13 cellular contexts compared by ENCODE assay signal in genomic region chr2:71929482-71929772, GRCh38.
A peak's percentile ranks its signal among the peaks of the same experiment; 100 is the strongest.
DNase-seq lines count a peak whose midpoint lies in the region; TF ChIP-seq lines count a peak whose summit lies in the region.
"Had no signal": no experiment of that assay in that cellular context is flagged by ENCODE, and none has a peak within 500 bp of the region (broad histone marks: within the 10 kb centered on the region; RNA-seq: fewer than 3 reads in every experiment).

No MANE protein-coding gene starts in this region.

- H3K27ac Mint-ChIP-seq in activated CD4-positive, alpha-beta memory T cell treated with anti-CD3 and anti-CD28 coated beads, Interleukin-2, amount 10 ng/mL, durations not matched to agents 7 days and 5 days: no peak overlapping the region
- no peak overlapping the region for H3K27ac Mint-ChIP-seq in activated CD4-positive, alpha-beta memory T cell treated with anti-CD3 and anti-CD28 coated beads for 36 hours
- H3K27ac Mint-ChIP-seq: CD4-positive, alpha-beta T cell had no signal

- no peak for TF ChIP-seq CTCF in coronary artery (IDR thresholded peaks at IDR 0.05)
- TF ChIP-seq CTCF in colonic mucosa (IDR thresholded peaks at IDR 0.05): no peak

- no peaks in the 10 kb centered on the region for H3K36me3 ChIP-seq in colonic mucosa
- H3K36me3 ChIP-seq: BLaER1 treated with 17β-estradiol and CSF1 and Interleukin-3, amounts not matched to agents 10 nM and 100 nM had no signal

- no peak overlapping the region for H3K4me3 Mint-ChIP-seq in activated CD4-positive, alpha-beta memory T cell treated with anti-CD3 and anti-CD28 coated beads, Interleukin-2, amount 10 ng/mL, durations not matched to agents 7 days and 5 days
- H3K4me3 Mint-ChIP-seq in activated CD4-positive, alpha-beta memory T cell treated with anti-CD3 and anti-CD28 coated beads for 36 hours: no peak overlapping the region
- H3K4me3 Mint-ChIP-seq: CD4-positive, alpha-beta T cell had no signal

- CTCF ChIA-PET in activated CD4-positive, alpha-beta memory T cell treated with anti-CD3 and anti-CD28 coated beads, Interleukin-2, amount 10 ng/mL, durations not matched to agents 7 days and 5 days (lab: Charles Lee): no interaction called here
- CTCF ChIA-PET in activated CD4-positive, alpha-beta memory T cell treated with anti-CD3 and anti-CD28 coated beads for 36 hours (lab: Charles Lee): no interaction called here

- H3K36me3 Mint-ChIP-seq in activated CD4-positive, alpha-beta memory T cell treated with anti-CD3 and anti-CD28 coated beads, Interleukin-2, amount 10 ng/mL, durations not matched to agents 7 days and 5 days (ENCODE audit: low read depth): no peaks in the 10 kb centered on the region
- H3K36me3 Mint-ChIP-seq in activated CD4-positive, alpha-beta memory T cell treated with anti-CD3 and anti-CD28 coated beads for 36 hours: no peaks in the 10 kb centered on the region

- H3K27me3 ChIP-seq in colonic mucosa: no peaks in the 10 kb centered on the region
- H3K27me3 ChIP-seq: BLaER1 treated with 17β-estradiol and CSF1 and Interleukin-3, amounts not matched to agents 10 nM and 100 nM had no signal

- no peaks in the 10 kb centered on the region for H3K4me1 Mint-ChIP-seq in activated CD4-positive, alpha-beta memory T cell treated with anti-CD3 and anti-CD28 coated beads, Interleukin-2, amount 10 ng/mL, durations not matched to agents 7 days and 5 days
- no peaks in the 10 kb centered on the region for H3K4me1 Mint-ChIP-seq in activated CD4-positive, alpha-beta memory T cell treated with anti-CD3 and anti-CD28 coated beads for 36 hours (ENCODE audit: low read depth)

- H3K4me3 ChIP-seq in coronary artery: no peak overlapping the region
- H3K4me3 ChIP-seq in colonic mucosa: no peak overlapping the region
- H3K4me3 ChIP-seq: BLaER1 treated with 17β-estradiol and CSF1 and Interleukin-3, amounts not matched to agents 10 nM and 100 nM had no signal

- no peaks in the 10 kb centered on the region for H3K9me3 ChIP-seq in colonic mucosa
- H3K9me3 ChIP-seq: BLaER1 treated with 17β-estradiol and CSF1 and Interleukin-3, amounts not matched to agents 10 nM and 100 nM had no signal

- POLR2A ChIA-PET in activated CD4-positive, alpha-beta memory T cell treated with anti-CD3 and anti-CD28 coated beads, Interleukin-2, amount 10 ng/mL, durations not matched to agents 7 days and 5 days (lab: Charles Lee): no interaction called here
- POLR2A ChIA-PET in activated CD4-positive, alpha-beta memory T cell treated with anti-CD3 and anti-CD28 coated beads for 36 hours (lab: Charles Lee): no interaction called here

- H3K4me1 ChIP-seq in colonic mucosa: no peaks in the 10 kb centered on the region

- H3K9me3 Mint-ChIP-seq in activated CD4-positive, alpha-beta memory T cell treated with anti-CD3 and anti-CD28 coated beads, Interleukin-2, amount 10 ng/mL, durations not matched to agents 7 days and 5 days: no peaks in the 10 kb centered on the region
- H3K9me3 Mint-ChIP-seq in activated CD4-positive, alpha-beta memory T cell treated with anti-CD3 and anti-CD28 coated beads for 36 hours: no peaks in the 10 kb centered on the region
- H3K9me3 Mint-ChIP-seq: CD4-positive, alpha-beta T cell had no signal

- no peak overlapping the region for H3K9ac ChIP-seq in colonic mucosa (ENCODE audit: low read depth in 2 of 2, low read length in 2 of 2)
- H3K9ac ChIP-seq: BLaER1 treated with 17β-estradiol and CSF1 and Interleukin-3, amounts not matched to agents 10 nM and 100 nM had no signal

- DNase-seq in activated CD4-positive, alpha-beta memory T cell treated with anti-CD3 and anti-CD28 coated beads, Interleukin-2, amount 10 ng/mL, durations not matched to agents 7 days and 5 days: peak; percentile 11
- DNase-seq in activated CD4-positive, alpha-beta memory T cell treated with anti-CD3 and anti-CD28 coated beads for 36 hours: no peak
- DNase-seq in coronary artery (ENCODE audit: low spot score) (peak; percentile 46), mesenteric fat pad (ENCODE audit: low spot score) (peak; percentile 71), iPS-NIHi11 (ENCODE audit: low spot score) (no peak), colonic mucosa (no peak), NCI-H1436 (lab: John Stamatoyannopoulos, UW) (no peak)
- DNase-seq: 8988T, ACHN, GF-D8, HCEC 1CT had no signal

- no peaks in the 10 kb centered on the region for H3K27me3 Mint-ChIP-seq in activated CD4-positive, alpha-beta memory T cell treated with anti-CD3 and anti-CD28 coated beads, Interleukin-2, amount 10 ng/mL, durations not matched to agents 7 days and 5 days
- peaks cover 2% of the 10 kb centered on the region for H3K27me3 Mint-ChIP-seq in activated CD4-positive, alpha-beta memory T cell treated with anti-CD3 and anti-CD28 coated beads for 36 hours
- H3K27me3 Mint-ChIP-seq: CD4-positive, alpha-beta T cell had no signal

- intact Hi-C loops in activated CD4-positive, alpha-beta memory T cell treated with anti-CD3 and anti-CD28 coated beads for 36 hours (cut with micrococcal nuclease): no loop called here
- intact Hi-C loops in colonic mucosa (cut with DNase I): loop anchor here (5.0 kb wide), 1 partner anchor 63 kb away; no protein-coding TSS in a partner anchor

- no peak overlapping the region for H3K27ac ChIP-seq in coronary artery
- H3K27ac ChIP-seq in colonic mucosa: no peak overlapping the region
- H3K27ac ChIP-seq: BLaER1 treated with 17β-estradiol and CSF1 and Interleukin-3, amounts not matched to agents 10 nM and 100 nM had no signal

Comparison
In these comparisons a context has a peak if more than half of its experiments do, and no peak if none do; other contexts are left out.
1. DNase-seq: peak in activated CD4-positive, alpha-beta memory T cell treated with anti-CD3 and anti-CD28 coated beads, Interleukin-2, amount 10 ng/mL, durations not matched to agents 7 days and 5 days (single experiment), coronary artery (single experiment) and mesenteric fat pad (single experiment); none in activated CD4-positive, alpha-beta memory T cell treated with anti-CD3 and anti-CD28 coated beads for 36 hours (single experiment), iPS-NIHi11 (single experiment), colonic mucosa (single experiment) and NCI-H1436 (single experiment).